12 cellular contexts compared by ENCODE assay signal in genomic region chr1:24720152-24720551, GRCh38. TPM values are rescaled to one million over a fixed set of nuclear protein-coding genes. Genes with fewer than 3 reads are reported as not detected.
A peak's percentile ranks its signal among the peaks of the same experiment; 100 is the strongest.
DNase-seq lines count a peak whose midpoint lies in the region; ATAC-seq and TF ChIP-seq lines count a peak whose summit lies in the region.
"Had no signal": no experiment of that assay in that cellular context is flagged by ENCODE, and none has a peak within 500 bp of the region (broad histone marks: within the 10 kb centered on the region; RNA-seq: fewer than 3 reads in every experiment).

No MANE protein-coding gene starts in this region.

- BruUV-seq in Caco-2 (replicated peaks; lab: Mats Ljungman, UMichigan): no TSS peak

- TF ChIP-seq CTCF in colonic mucosa (IDR thresholded peaks at IDR 0.05): no peak
- no peak for TF ChIP-seq CTCF in Caco-2 (IDR thresholded peaks at IDR 0.05; ENCODE audit: insufficient read depth in 1 of 2, low read depth in 1 of 2, low read length in 1 of 2, severe bottlenecking in 1 of 2, unreplicated experiment in 1 of 2)
- TF ChIP-seq CTCF in natural killer cell (IDR thresholded peaks at IDR 0.05): no peak

- H3K27me3 ChIP-seq in colonic mucosa (no peaks in the 10 kb centered on the region), subcutaneous abdominal adipose tissue (ENCODE audit: control insufficient read depth in 5 of 5, insufficient read depth in 4 of 5, low read length in 5 of 5) (no peaks in the 10 kb centered on the region), Caco-2 (replicated peaks; ENCODE audit: control insufficient read depth, insufficient read depth, low read length) (no peaks in the 10 kb centered on the region)

- intact Hi-C loops in colonic mucosa (cut with DNase I): no loop called here
- intact Hi-C loops in Caco-2 (cut with micrococcal nuclease; ENCODE audit: unreplicated experiment): no loop called here
- intact Hi-C loops in natural killer cell (cut with micrococcal nuclease): no loop called here

- H3K36me3 ChIP-seq in colonic mucosa (no peaks in the 10 kb centered on the region), subcutaneous abdominal adipose tissue (ENCODE audit: control insufficient read depth in 5 of 5, insufficient read depth in 5 of 5, low read length in 5 of 5) (no peaks in the 10 kb centered on the region), Caco-2 (ENCODE audit: control insufficient read depth, insufficient read depth, low read length) (no peaks in the 10 kb centered on the region)

- H3K9me3 ChIP-seq in colonic mucosa: no peaks in the 10 kb centered on the region
- no peaks in the 10 kb centered on the region for H3K9me3 ChIP-seq in subcutaneous abdominal adipose tissue (ENCODE audit: control insufficient read depth in 5 of 5, low read length in 5 of 5)
- H3K9me3 ChIP-seq in Caco-2: no peaks in the 10 kb centered on the region

- H3K36me3 Mint-ChIP-seq in Caco-2 (ENCODE audit: insufficient read depth, unreplicated experiment) (no peaks in the 10 kb centered on the region), natural killer cell (no peaks in the 10 kb centered on the region)

- POLR2A ChIA-PET in Caco-2 (lab: Charles Lee): no interaction called here

- no peak overlapping the region for H3K27ac ChIP-seq in colonic mucosa
- H3K27ac ChIP-seq in subcutaneous abdominal adipose tissue (ENCODE audit: low read depth, low read length): peak overlapping the region; percentile 67

- DNase-seq in HK-2 (ENCODE audit: unreplicated experiment): peak; percentile 29
- DNase-seq in colonic mucosa: peak; percentile 49
- DNase-seq in left lobe of liver (ENCODE audit: low spot score): peak; percentile 72
- DNase-seq in Caco-2: no peak
- no peak for DNase-seq in cerebellar nuclear complex (lab: John Stamatoyannopoulos, UW)
- DNase-seq in natural killer cell: no peak
- no peak for DNase-seq in NCI-H2081 (lab: John Stamatoyannopoulos, UW)
- DNase-seq: activated T-cell treated with anti-CD3 and anti-CD28 coated beads, Interleukin-2, amount 50 U/mL, for 4 hours; foreskin melanocyte; NCI-H1436 treated with DMSO at 0.1 percent for 48 hours; occipital lobe had no signal

- H3K9me3 Mint-ChIP-seq in Caco-2 (ENCODE audit: unreplicated experiment): no peaks in the 10 kb centered on the region
- no peaks in the 10 kb centered on the region for H3K9me3 Mint-ChIP-seq in natural killer cell
- H3K9me3 Mint-ChIP-seq: activated T-cell treated with anti-CD3 and anti-CD28 coated beads, Interleukin-2, amount 50 U/mL, for 4 hours had no signal

- no peak overlapping the region for H3K4me3 Mint-ChIP-seq in Caco-2 (ENCODE audit: unreplicated experiment)
- no peak overlapping the region for H3K4me3 Mint-ChIP-seq in natural killer cell
- H3K4me3 Mint-ChIP-seq: activated T-cell treated with anti-CD3 and anti-CD28 coated beads, Interleukin-2, amount 50 U/mL, for 4 hours had no signal

- CTCF ChIA-PET in Caco-2 (lab: Charles Lee): no interaction called here

- no peak overlapping the region for H3K4me3 ChIP-seq in colonic mucosa
- H3K4me3 ChIP-seq in subcutaneous abdominal adipose tissue (ENCODE audit: low read depth in 1 of 5, low read length in 5 of 5): no peak overlapping the region
- no peak overlapping the region for H3K4me3 ChIP-seq in Caco-2 (ENCODE audit: low read depth, low read length)

- peaks cover 5% of the 10 kb centered on the region for H3K4me1 Mint-ChIP-seq in Caco-2 (ENCODE audit: low read depth, unreplicated experiment)
- peaks cover 8 to 9% of the 10 kb centered on the region in 2 donors for H3K4me1 Mint-ChIP-seq in natural killer cell

- no peak overlapping the region for H3K9ac ChIP-seq in colonic mucosa (ENCODE audit: low read depth in 2 of 2, low read length in 2 of 2)
- H3K9ac ChIP-seq in subcutaneous abdominal adipose tissue (ENCODE audit: low read length in 5 of 5): no peak overlapping the region

- no peaks in the 10 kb centered on the region for H3K27me3 Mint-ChIP-seq in Caco-2 (ENCODE audit: insufficient read depth, unreplicated experiment)
- H3K27me3 Mint-ChIP-seq in natural killer cell (ENCODE audit: low read depth in 2 of 2): no peaks in the 10 kb centered on the region

- H3K27ac Mint-ChIP-seq in Caco-2 (ENCODE audit: unreplicated experiment) (no peak overlapping the region), natural killer cell (no peak overlapping the region)

- ATAC-seq in left lobe of liver: peak; percentile 45
- ATAC-seq in natural killer cell: no peak
- ATAC-seq: activated T-cell treated with anti-CD3 and anti-CD28 coated beads, Interleukin-2, amount 50 U/mL, for 4 hours had no signal

- H3K4me1 ChIP-seq in colonic mucosa (no peaks in the 10 kb centered on the region), subcutaneous abdominal adipose tissue (ENCODE audit: control insufficient read depth in 5 of 5, insufficient read depth in 5 of 5, low read length in 5 of 5) (peaks cover 6 to 47% (median 36%) of the 10 kb centered on the region in 5 donors), Caco-2 (peaks cover 15% of the 10 kb centered on the region)

RNA-seq across cellular contexts. Expression of gene CLIC4, which starts 25.1 kb away (rescaled TPM):
- total RNA-seq in colonic mucosa (10 to 100 TPM; 38.0 to 84.8 TPM), left lobe of liver (54.4 TPM), Caco-2 (2022) (125 and 140 TPM in 2 replicates), natural killer cell (10 to 100 TPM in 1 of 3 donors, 1 to 10 TPM in 2; 3.8 to 11.5 (median 5.0) TPM)

Comparison
In these comparisons a context has a peak if more than half of its experiments do, and no peak if none do; other contexts are left out.
1. DNase-seq: peak in HK-2 (single experiment), colonic mucosa (single experiment) and left lobe of liver (single experiment); none in Caco-2 (0 of 2), cerebellar nuclear complex (0 of 2), natural killer cell (single experiment) and NCI-H2081 (0 of 2).